In the genomic region with DNA sequence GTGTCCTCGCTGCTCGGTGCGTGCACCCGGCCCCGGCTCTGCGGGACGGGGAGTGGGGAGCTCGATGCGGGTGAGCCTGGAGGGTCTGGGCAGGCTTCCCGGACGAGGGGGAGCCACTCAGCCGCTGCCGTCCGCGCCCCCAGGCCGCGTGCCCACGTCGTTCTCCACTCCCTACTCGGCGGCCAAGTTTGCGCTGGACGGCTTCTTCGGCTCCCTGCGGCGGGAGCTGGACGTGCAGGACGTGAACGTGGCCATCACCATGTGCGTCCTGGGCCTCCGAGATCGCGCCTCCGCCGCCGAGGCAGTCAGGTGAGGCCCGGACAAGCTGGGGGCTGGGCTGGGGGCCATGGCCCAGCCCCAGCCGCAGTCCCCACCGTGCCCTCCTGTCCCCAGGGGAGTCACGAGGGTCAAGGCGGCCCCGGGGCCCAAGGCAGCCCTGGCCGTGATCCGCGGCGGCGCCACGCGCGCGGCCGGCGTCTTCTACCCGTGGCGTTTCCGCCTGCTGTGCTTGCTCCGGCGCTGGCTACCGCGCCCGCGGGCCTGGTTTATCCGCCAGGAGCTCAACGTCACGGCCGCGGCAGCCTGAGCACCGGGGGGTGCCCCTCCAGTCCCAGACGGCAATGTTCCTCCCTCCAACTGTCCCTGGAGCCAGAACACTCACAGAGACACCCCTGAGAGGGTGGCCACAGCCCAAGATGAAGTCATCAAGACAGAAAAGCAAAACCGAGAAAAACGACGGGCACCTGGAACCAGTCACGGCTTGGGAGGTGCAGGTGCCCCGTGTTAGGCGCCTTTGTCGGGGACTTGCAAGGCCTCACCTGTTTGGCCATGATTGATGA, we compare ENCODE assay signal across 1 cellular context.
A peak's percentile ranks its signal among the peaks of the same experiment; 100 is the strongest.
TF ChIP-seq lines count a peak whose summit lies in the region.

No MANE protein-coding gene starts in this region.

TF ChIP-seq in K562, 482 proteins besides CTCF, POLR2A, EP300 and RAD21 (continued from another document):
- peak in 1 of 2 experiments; percentile 41; a peak in 1 of 4 replicates for TF ChIP-seq TRIM24 (IDR thresholded peaks at IDR 0.05)
- TF ChIP-seq, protein P1, sequence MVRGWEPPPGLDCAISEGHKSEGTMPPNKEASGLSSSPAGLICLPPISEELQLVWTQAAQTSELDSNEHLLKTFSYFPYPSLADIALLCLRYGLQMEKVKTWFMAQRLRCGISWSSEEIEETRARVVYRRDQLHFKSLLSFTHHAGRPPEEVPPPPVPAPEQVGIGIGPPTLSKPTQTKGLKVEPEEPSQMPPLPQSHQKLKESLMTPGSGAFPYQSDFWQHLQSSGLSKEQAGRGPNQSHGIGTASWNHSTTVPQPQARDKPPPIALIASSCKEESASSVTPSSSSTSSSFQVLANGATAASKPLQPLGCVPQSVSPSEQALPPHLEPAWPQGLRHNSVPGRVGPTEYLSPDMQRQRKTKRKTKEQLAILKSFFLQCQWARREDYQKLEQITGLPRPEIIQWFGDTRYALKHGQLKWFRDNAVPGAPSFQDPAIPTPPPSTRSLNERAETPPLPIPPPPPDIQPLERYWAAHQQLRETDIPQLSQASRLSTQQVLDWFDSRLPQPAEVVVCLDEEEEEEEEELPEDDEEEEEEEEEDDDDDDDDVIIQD (CRISPR knock-in tag; IDR thresholded peaks at IDR 0.05): 0 out of 2 replicates have a peak, but pooled peaks have one; percentile 14
- 0 out of 2 replicates have a peak, but pooled peaks have one; percentile 54 for TF ChIP-seq NR2C2 (CRISPR knock-in tag; IDR thresholded peaks at IDR 0.05)
- no peak for TF ChIP-seq NR2C2 (tag; IDR thresholded peaks at IDR 0.05)
- TF ChIP-seq, protein P2, sequence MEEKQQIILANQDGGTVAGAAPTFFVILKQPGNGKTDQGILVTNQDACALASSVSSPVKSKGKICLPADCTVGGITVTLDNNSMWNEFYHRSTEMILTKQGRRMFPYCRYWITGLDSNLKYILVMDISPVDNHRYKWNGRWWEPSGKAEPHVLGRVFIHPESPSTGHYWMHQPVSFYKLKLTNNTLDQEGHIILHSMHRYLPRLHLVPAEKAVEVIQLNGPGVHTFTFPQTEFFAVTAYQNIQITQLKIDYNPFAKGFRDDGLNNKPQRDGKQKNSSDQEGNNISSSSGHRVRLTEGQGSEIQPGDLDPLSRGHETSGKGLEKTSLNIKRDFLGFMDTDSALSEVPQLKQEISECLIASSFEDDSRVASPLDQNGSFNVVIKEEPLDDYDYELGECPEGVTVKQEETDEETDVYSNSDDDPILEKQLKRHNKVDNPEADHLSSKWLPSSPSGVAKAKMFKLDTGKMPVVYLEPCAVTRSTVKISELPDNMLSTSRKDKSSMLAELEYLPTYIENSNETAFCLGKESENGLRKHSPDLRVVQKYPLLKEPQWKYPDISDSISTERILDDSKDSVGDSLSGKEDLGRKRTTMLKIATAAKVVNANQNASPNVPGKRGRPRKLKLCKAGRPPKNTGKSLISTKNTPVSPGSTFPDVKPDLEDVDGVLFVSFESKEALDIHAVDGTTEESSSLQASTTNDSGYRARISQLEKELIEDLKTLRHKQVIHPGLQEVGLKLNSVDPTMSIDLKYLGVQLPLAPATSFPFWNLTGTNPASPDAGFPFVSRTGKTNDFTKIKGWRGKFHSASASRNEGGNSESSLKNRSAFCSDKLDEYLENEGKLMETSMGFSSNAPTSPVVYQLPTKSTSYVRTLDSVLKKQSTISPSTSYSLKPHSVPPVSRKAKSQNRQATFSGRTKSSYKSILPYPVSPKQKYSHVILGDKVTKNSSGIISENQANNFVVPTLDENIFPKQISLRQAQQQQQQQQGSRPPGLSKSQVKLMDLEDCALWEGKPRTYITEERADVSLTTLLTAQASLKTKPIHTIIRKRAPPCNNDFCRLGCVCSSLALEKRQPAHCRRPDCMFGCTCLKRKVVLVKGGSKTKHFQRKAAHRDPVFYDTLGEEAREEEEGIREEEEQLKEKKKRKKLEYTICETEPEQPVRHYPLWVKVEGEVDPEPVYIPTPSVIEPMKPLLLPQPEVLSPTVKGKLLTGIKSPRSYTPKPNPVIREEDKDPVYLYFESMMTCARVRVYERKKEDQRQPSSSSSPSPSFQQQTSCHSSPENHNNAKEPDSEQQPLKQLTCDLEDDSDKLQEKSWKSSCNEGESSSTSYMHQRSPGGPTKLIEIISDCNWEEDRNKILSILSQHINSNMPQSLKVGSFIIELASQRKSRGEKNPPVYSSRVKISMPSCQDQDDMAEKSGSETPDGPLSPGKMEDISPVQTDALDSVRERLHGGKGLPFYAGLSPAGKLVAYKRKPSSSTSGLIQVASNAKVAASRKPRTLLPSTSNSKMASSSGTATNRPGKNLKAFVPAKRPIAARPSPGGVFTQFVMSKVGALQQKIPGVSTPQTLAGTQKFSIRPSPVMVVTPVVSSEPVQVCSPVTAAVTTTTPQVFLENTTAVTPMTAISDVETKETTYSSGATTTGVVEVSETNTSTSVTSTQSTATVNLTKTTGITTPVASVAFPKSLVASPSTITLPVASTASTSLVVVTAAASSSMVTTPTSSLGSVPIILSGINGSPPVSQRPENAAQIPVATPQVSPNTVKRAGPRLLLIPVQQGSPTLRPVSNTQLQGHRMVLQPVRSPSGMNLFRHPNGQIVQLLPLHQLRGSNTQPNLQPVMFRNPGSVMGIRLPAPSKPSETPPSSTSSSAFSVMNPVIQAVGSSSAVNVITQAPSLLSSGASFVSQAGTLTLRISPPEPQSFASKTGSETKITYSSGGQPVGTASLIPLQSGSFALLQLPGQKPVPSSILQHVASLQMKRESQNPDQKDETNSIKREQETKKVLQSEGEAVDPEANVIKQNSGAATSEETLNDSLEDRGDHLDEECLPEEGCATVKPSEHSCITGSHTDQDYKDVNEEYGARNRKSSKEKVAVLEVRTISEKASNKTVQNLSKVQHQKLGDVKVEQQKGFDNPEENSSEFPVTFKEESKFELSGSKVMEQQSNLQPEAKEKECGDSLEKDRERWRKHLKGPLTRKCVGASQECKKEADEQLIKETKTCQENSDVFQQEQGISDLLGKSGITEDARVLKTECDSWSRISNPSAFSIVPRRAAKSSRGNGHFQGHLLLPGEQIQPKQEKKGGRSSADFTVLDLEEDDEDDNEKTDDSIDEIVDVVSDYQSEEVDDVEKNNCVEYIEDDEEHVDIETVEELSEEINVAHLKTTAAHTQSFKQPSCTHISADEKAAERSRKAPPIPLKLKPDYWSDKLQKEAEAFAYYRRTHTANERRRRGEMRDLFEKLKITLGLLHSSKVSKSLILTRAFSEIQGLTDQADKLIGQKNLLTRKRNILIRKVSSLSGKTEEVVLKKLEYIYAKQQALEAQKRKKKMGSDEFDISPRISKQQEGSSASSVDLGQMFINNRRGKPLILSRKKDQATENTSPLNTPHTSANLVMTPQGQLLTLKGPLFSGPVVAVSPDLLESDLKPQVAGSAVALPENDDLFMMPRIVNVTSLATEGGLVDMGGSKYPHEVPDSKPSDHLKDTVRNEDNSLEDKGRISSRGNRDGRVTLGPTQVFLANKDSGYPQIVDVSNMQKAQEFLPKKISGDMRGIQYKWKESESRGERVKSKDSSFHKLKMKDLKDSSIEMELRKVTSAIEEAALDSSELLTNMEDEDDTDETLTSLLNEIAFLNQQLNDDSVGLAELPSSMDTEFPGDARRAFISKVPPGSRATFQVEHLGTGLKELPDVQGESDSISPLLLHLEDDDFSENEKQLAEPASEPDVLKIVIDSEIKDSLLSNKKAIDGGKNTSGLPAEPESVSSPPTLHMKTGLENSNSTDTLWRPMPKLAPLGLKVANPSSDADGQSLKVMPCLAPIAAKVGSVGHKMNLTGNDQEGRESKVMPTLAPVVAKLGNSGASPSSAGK (IDR thresholded peaks at IDR 0.05): peak; percentile 67; the same call in 1 of the 2 replicates
- TF ChIP-seq SUPT5H (IDR thresholded peaks at IDR 0.05): 0 out of 2 replicates have a peak, but pooled peaks have one; percentile 2
- TF ChIP-seq, protein P3, sequence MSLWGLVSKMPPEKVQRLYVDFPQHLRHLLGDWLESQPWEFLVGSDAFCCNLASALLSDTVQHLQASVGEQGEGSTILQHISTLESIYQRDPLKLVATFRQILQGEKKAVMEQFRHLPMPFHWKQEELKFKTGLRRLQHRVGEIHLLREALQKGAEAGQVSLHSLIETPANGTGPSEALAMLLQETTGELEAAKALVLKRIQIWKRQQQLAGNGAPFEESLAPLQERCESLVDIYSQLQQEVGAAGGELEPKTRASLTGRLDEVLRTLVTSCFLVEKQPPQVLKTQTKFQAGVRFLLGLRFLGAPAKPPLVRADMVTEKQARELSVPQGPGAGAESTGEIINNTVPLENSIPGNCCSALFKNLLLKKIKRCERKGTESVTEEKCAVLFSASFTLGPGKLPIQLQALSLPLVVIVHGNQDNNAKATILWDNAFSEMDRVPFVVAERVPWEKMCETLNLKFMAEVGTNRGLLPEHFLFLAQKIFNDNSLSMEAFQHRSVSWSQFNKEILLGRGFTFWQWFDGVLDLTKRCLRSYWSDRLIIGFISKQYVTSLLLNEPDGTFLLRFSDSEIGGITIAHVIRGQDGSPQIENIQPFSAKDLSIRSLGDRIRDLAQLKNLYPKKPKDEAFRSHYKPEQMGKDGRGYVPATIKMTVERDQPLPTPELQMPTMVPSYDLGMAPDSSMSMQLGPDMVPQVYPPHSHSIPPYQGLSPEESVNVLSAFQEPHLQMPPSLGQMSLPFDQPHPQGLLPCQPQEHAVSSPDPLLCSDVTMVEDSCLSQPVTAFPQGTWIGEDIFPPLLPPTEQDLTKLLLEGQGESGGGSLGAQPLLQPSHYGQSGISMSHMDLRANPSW (CRISPR knock-in tag; IDR thresholded peaks at IDR 0.05): 0 out of 2 replicates have a peak, but pooled peaks have one; percentile 57
- peak; percentile 16; the same call in 1 of the 2 replicates for TF ChIP-seq PHF8 (IDR thresholded peaks at IDR 0.05; ENCODE audit: borderline replicate concordance, low read length)
